ENCODE assay signal across 20 cellular contexts in genomic region chr16:50188619-50189136, GRCh38.
"Had no signal": no experiment of that assay in that cellular context is flagged by ENCODE, and none has a peak within 500 bp of the region (broad histone marks: within the 10 kb centered on the region; RNA-seq: fewer than 3 reads in every experiment).

No MANE protein-coding gene starts in this region.

- H3K27me3 ChIP-seq: right atrium auricular region, tibial artery had no signal

- H3K36me3 ChIP-seq: left ventricle myocardium inferior, right atrium auricular region, tibial artery had no signal

- DNase-seq: activated CD4-positive, alpha-beta memory T cell treated with anti-CD3 and anti-CD28 coated beads for 36 hours; activated CD4-positive, alpha-beta T cell treated with anti-CD3 and anti-CD28 coated beads for 48 hours; activated effector memory CD4-positive, alpha-beta T cell treated with anti-CD3 and anti-CD28 coated beads, Interleukin-2, amount 50 U/mL, for 16 hours; activated naive CD4-positive, alpha-beta T cell treated with anti-CD3 and anti-CD28 coated beads, Interleukin-2, amount 10 ng/mL, durations not matched to agents 7 days and 5 days; activated T-cell treated with anti-CD3 and anti-CD28 coated beads for 4 hours; amygdala; cerebellar nuclear complex; endodermal cell; foreskin melanocyte; kidney glomerular epithelial cell; left ventricle myocardium inferior; stimulated activated CD4-positive, alpha-beta T cell treated with anti-CD3 and anti-CD28 coated beads, Interleukin-1b, Interleukin-23, amount 100 ng/mL, for 48 hours; T1000; tibial artery had no signal

- H3K9me3 ChIP-seq: left ventricle myocardium inferior, right atrium auricular region, tibial artery had no signal

- H3K27ac ChIP-seq: coronary artery, epithelial cell of prostate, left ventricle myocardium inferior, right atrium auricular region had no signal

- H3K9me3 Mint-ChIP-seq: activated CD4-positive, alpha-beta memory T cell treated with anti-CD3 and anti-CD28 coated beads for 36 hours; activated naive CD4-positive, alpha-beta T cell treated with anti-CD3 and anti-CD28 coated beads, Interleukin-2, amount 10 ng/mL, durations not matched to agents 7 days and 5 days; endodermal cell; natural killer cell treated with Interleukin-12 subunit alpha and Interleukin-12 subunit beta and Interleukin-15 and Interleukin-18, amount 100 ng/mL, for 72 hours; stimulated activated naive CD8-positive, alpha-beta T cell treated with anti-CD3 and anti-CD28 coated beads, Interleukin-15, Interleukin-2, amounts not matched to agents 100 ng/mL and 50 ng/mL, for 24 hours had no signal

- H3K36me3 Mint-ChIP-seq: activated CD4-positive, alpha-beta memory T cell treated with anti-CD3 and anti-CD28 coated beads for 36 hours; natural killer cell treated with Interleukin-12 subunit alpha and Interleukin-12 subunit beta and Interleukin-15 and Interleukin-18, amount 100 ng/mL, for 72 hours had no signal

- H3K4me3 Mint-ChIP-seq: activated CD4-positive, alpha-beta memory T cell treated with anti-CD3 and anti-CD28 coated beads for 36 hours; activated naive CD4-positive, alpha-beta T cell treated with anti-CD3 and anti-CD28 coated beads, Interleukin-2, amount 10 ng/mL, durations not matched to agents 7 days and 5 days; endodermal cell; natural killer cell treated with Interleukin-12 subunit alpha and Interleukin-12 subunit beta and Interleukin-15 and Interleukin-18, amount 100 ng/mL, for 72 hours; stimulated activated naive CD8-positive, alpha-beta T cell treated with anti-CD3 and anti-CD28 coated beads, Interleukin-15, Interleukin-2, amounts not matched to agents 100 ng/mL and 50 ng/mL, for 24 hours had no signal

- H3K4me3 ChIP-seq: coronary artery, left ventricle myocardium inferior, right atrium auricular region, tibial artery had no signal

- H3K27ac Mint-ChIP-seq: activated CD4-positive, alpha-beta memory T cell treated with anti-CD3 and anti-CD28 coated beads for 36 hours; activated naive CD4-positive, alpha-beta T cell treated with anti-CD3 and anti-CD28 coated beads, Interleukin-2, amount 10 ng/mL, durations not matched to agents 7 days and 5 days; endodermal cell; natural killer cell treated with Interleukin-12 subunit alpha and Interleukin-12 subunit beta and Interleukin-15 and Interleukin-18, amount 100 ng/mL, for 72 hours; progenitor cell of endocrine pancreas; stimulated activated naive CD8-positive, alpha-beta T cell treated with anti-CD3 and anti-CD28 coated beads, Interleukin-15, Interleukin-2, amounts not matched to agents 100 ng/mL and 50 ng/mL, for 24 hours had no signal

- H3K27me3 Mint-ChIP-seq: activated CD4-positive, alpha-beta memory T cell treated with anti-CD3 and anti-CD28 coated beads for 36 hours; activated naive CD4-positive, alpha-beta T cell treated with anti-CD3 and anti-CD28 coated beads, Interleukin-2, amount 10 ng/mL, durations not matched to agents 7 days and 5 days; natural killer cell treated with Interleukin-12 subunit alpha and Interleukin-12 subunit beta and Interleukin-15 and Interleukin-18, amount 100 ng/mL, for 72 hours; progenitor cell of endocrine pancreas; stimulated activated naive CD8-positive, alpha-beta T cell treated with anti-CD3 and anti-CD28 coated beads, Interleukin-15, Interleukin-2, amounts not matched to agents 100 ng/mL and 50 ng/mL, for 24 hours had no signal

- ATAC-seq: natural killer cell treated with Interleukin-12 subunit alpha and Interleukin-12 subunit beta and Interleukin-15 and Interleukin-18, amount 100 ng/mL, for 72 hours had no signal
